ENCODE assay signal across 11 cellular contexts in the genomic region with DNA sequence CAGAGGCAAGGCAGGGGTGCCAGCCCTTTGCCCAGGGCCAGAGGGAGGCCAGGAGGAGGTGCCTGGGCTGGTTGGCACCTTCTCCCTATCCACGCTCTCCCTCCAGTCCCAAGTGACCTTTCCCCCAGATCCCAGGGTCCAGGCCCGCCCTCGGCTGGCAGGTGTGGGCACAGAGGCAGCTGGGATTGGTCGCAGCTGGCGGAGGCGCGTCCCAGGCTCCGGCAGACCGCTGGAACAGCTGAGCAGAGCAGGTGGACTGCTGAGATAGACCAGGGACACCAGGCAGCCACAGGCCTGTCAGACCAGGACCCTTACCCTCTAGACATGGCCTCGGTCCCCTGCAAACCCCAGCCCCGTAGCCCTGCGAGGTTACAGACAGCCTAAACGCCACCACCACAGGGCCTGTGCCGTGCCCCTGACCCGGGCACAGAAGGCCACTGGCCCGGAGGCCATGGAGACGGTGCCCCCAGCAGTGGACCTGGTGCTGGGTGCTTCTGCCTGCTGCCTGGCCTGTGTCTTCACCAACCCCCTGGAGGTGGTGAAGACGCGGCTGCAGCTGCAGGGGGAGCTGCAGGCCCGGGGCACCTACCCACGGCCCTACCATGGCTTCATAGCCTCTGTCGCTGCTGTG. TPM values are rescaled to one million over a fixed set of nuclear protein-coding genes. Genes with fewer than 3 reads are reported as not detected.
DNase-seq lines count a peak whose midpoint lies in the region; ATAC-seq and TF ChIP-seq lines count a peak whose summit lies in the region.
"Had no signal": no experiment of that assay in that cellular context is flagged by ENCODE, and none has a peak within 500 bp of the region (broad histone marks: within the 10 kb centered on the region; RNA-seq: fewer than 3 reads in every experiment).

A gene (plus strand): TSS at position 224 of the 631 bp plus-strand sequence. CDS start 228 bp downstream, at position 452.

- peaks cover 32 to 49% of the 10 kb centered on the region in 2 donors for H3K36me3 ChIP-seq in ascending aorta
- peaks cover 0 to 72% (median 19%) of the 10 kb centered on the region in 3 donors for H3K36me3 ChIP-seq in tibial nerve
- H3K36me3 ChIP-seq in MG63: peaks cover 13% of the 10 kb centered on the region; the same call in 1 of the 2 replicates

- H3K27me3 ChIP-seq in ascending aorta (no peaks in the 10 kb centered on the region), tibial nerve (no peaks in the 10 kb centered on the region), MG63 (no peaks in the 10 kb centered on the region)

- H3K27me3 Mint-ChIP-seq in type B pancreatic cell: no peaks in the 10 kb centered on the region

- H3K4me3 ChIP-seq in ascending aorta: peak within 1 kb of the TSS in 1 of 2 donors; percentile 20
- peak within 1 kb of the TSS in 1 of 4 donors; percentile 5 for H3K4me3 ChIP-seq in tibial nerve
- no peak within 1 kb of the TSS for H3K4me3 ChIP-seq in MG63
- H3K4me3 ChIP-seq: GM12878 had no signal

- no peaks in the 10 kb centered on the region for H3K9me3 Mint-ChIP-seq in type B pancreatic cell
- H3K9me3 Mint-ChIP-seq: natural killer cell had no signal

- no peaks in the 10 kb centered on the region for H3K9me3 ChIP-seq in ascending aorta
- no peaks in the 10 kb centered on the region for H3K9me3 ChIP-seq in tibial nerve
- H3K9me3 ChIP-seq in MG63: no peaks in the 10 kb centered on the region

- DNase-seq in NCI-H2227 (lab: John Stamatoyannopoulos, UW; ENCODE audit: unreplicated experiment) (peak; percentile 38), NCI-H2227 treated with DMSO at 0.1 percent for 48 hours (lab: John Stamatoyannopoulos, UW) (no peak), ascending aorta (ENCODE audit: low spot score in 2 of 2) (no peak), left lobe of liver (ENCODE audit: low spot score) (peak; percentile 98), tibial nerve (ENCODE audit: low spot score in 2 of 2) (no peak), type B pancreatic cell (ENCODE audit: extremely low spot score, unreplicated experiment) (no peak), MG63 (no peak), SW 1271 (lab: John Stamatoyannopoulos, UW) (no peak)
- DNase-seq: activated CD4-positive, alpha-beta T cell treated with anti-CD3 and anti-CD28 coated beads for 48 hours; natural killer cell had no signal

- H3K4me1 Mint-ChIP-seq in type B pancreatic cell (ENCODE audit: unreplicated experiment): peaks cover 14% of the 10 kb centered on the region

- no peak within 1 kb of the TSS for H3K4me3 Mint-ChIP-seq in type B pancreatic cell
- H3K4me3 Mint-ChIP-seq: natural killer cell had no signal

- peaks cover 18 to 29% of the 10 kb centered on the region in 2 donors for H3K4me1 ChIP-seq in ascending aorta
- H3K4me1 ChIP-seq in tibial nerve: peaks cover 0 to 39% (median 13%) of the 10 kb centered on the region in 4 donors

- TF ChIP-seq CTCF in ascending aorta (IDR thresholded peaks at IDR 0.05) (peak in 2 of 3 experiments; percentile 37 to 39), tibial nerve (IDR thresholded peaks at IDR 0.05) (no peak), type B pancreatic cell (conservative IDR thresholded peaks at IDR 0.05) (no peak)

- intact Hi-C loops in ascending aorta (cut with DNase I): loop anchor here (5.0 kb wide), 1 partner anchor 54 kb away; a partner anchor contains a TSS

- TF ChIP-seq EP300 in tibial nerve (IDR thresholded peaks at IDR 0.05): peak in 1 of 2 donors; percentile 38

- no peak for TF ChIP-seq POLR2A in tibial nerve (IDR thresholded peaks at IDR 0.05)

- H3K27ac ChIP-seq in ascending aorta (peak within 1 kb of the TSS; percentile 62 to 81), tibial nerve (peak within 1 kb of the TSS; percentile 71 to 82 (median 76))

- H3K27ac Mint-ChIP-seq in type B pancreatic cell: no peak within 1 kb of the TSS
- H3K27ac Mint-ChIP-seq: natural killer cell had no signal

- peak; percentile 79 for ATAC-seq in left lobe of liver
- ATAC-seq: natural killer cell had no signal

- 81 to 82% methylated on average over 9 to 22 of the region's 22 CpGs for WGBS in tibial nerve, 2 donors

- no peaks in the 10 kb centered on the region for H3K36me3 Mint-ChIP-seq in type B pancreatic cell
- H3K36me3 Mint-ChIP-seq: natural killer cell had no signal

RNA-seq across cellular contexts. Expression of the gene that starts here (rescaled TPM):
- 5.7 TPM for total RNA-seq in ascending aorta
- 12.3 TPM for total RNA-seq in left lobe of liver
- total RNA-seq in tibial nerve: 10 to 100 TPM in 1 of 4 donors, 1 to 10 TPM in 3; 2.8 to 23.7 (median 3.3) TPM
- total RNA-seq in type B pancreatic cell (ENCODE audit: low replicate concordance): 2.4 and 3.8 TPM in 2 replicates
- total RNA-seq in MG63 (2014; rRNA removed; shearing (Covaris generic); ENCODE audit: low replicate concordance): not detected in 2 replicates

Comparison
In these comparisons a context has a peak if more than half of its experiments do, and no peak if none do; other contexts are left out.
1. DNase-seq: peak in NCI-H2227 (single experiment) and left lobe of liver (single experiment); none in NCI-H2227 treated with DMSO at 0.1 percent for 48 hours (single experiment), ascending aorta (0 of 2), tibial nerve (0 of 2), type B pancreatic cell (single experiment), MG63 (single experiment) and SW 1271 (0 of 2).
2. CTCF ChIP-seq: peak in ascending aorta (2 of 3); none in tibial nerve (0 of 5) and type B pancreatic cell (single experiment).